In the genomic region with DNA sequence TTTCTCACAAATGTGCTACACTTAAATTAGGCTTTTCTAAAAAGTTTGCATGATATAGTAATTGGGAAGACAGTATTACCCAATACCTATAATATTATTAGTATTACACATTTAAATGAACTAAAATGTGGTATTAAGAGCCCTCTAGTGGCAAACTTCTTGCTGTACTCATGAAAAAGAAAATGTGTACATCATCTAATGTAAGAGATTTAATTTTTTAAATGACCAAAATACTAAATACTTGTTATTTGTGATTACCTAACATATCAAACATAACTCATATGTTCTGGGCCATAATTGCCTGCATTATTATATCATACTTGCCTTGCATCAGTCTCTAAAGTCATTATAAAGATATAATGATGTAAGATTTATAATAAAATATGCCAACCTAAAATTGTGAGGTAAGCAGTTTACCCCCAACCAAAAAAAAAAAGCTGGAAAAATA, we compare ENCODE assay signal across 8 cellular contexts.
DNase-seq lines count a peak whose midpoint lies in the region; ATAC-seq, FAIRE-seq and TF ChIP-seq lines count a peak whose summit lies in the region.

No MANE protein-coding gene starts in this region.

- H3K4me3 ChIP-seq in suprapubic skin, result no peak overlapping the region

- no peaks in the 10 kb centered on the region for H3K4me1 Mint-ChIP-seq in T-helper 17 cell

- TF ChIP-seq EP300 in suprapubic skin (IDR thresholded peaks at IDR 0.05), result no peak

- TF ChIP-seq POLR2A in suprapubic skin (IDR thresholded peaks at IDR 0.05), result no peak

- no peaks in the 10 kb centered on the region for H3K9me3 ChIP-seq in T-helper 17 cell (ENCODE audit: control insufficient read depth, low read length, poor library complexity, severe bottlenecking)
- no peaks in the 10 kb centered on the region for H3K9me3 ChIP-seq in suprapubic skin

- no peaks in the 10 kb centered on the region for H3K36me3 ChIP-seq in suprapubic skin

- H3K4me1 ChIP-seq in suprapubic skin, result peaks cover 8% of the 10 kb centered on the region

- FAIRE-seq in G401.6 (lab: Jason Lieb, UNC), result peak; percentile 94

- peaks cover 17% of the 10 kb centered on the region for H3K27me3 Mint-ChIP-seq in T-helper 17 cell

- peak; percentile 79 for DNase-seq in NAMALWA (ENCODE audit: low spot score)
- no peak for DNase-seq in T-helper 17 cell
- peak; percentile 43 for DNase-seq in germinal center (ENCODE audit: low spot score)
- no peak for DNase-seq in suprapubic skin (ENCODE audit: low spot score in 2 of 2)
- no peak for DNase-seq in HuH-7 (ENCODE audit: low spot score)

- no peaks in the 10 kb centered on the region for H3K27me3 ChIP-seq in suprapubic skin

- no peak overlapping the region for H3K27ac Mint-ChIP-seq in T-helper 17 cell

- H3K27ac ChIP-seq in suprapubic skin, result no peak overlapping the region

- ATAC-seq in T-helper 17 cell (peak; percentile 40), HG03097 (IDR thresholded peaks at IDR 0.05; ENCODE audit: low FRiP score, unreplicated experiment) (no peak), HG03135 (IDR thresholded peaks at IDR 0.05; ENCODE audit: unreplicated experiment) (no peak)

- peaks cover 2% of the 10 kb centered on the region for H3K36me3 Mint-ChIP-seq in T-helper 17 cell (ENCODE audit: low read depth)

- no peak overlapping the region for H3K4me3 Mint-ChIP-seq in T-helper 17 cell

- TF ChIP-seq CTCF in suprapubic skin (IDR thresholded peaks at IDR 0.05), result peak; percentile 34 to 49

Comparison
In these comparisons a context has a peak if more than half of its experiments do, and no peak if none do; other contexts are left out.
1. DNase-seq: peak in NAMALWA (single experiment) and germinal center (single experiment); none in T-helper 17 cell (0 of 3), suprapubic skin (0 of 2) and HuH-7 (single experiment).